In genomic region chr4:6143603-6144181, GRCh38 we compare ENCODE assay signal across 38 cellular contexts. TPM values are rescaled to one million over a fixed set of nuclear protein-coding genes. Genes with fewer than 3 reads are reported as not detected.
"Had no signal": no experiment of that assay in that cellular context is flagged by ENCODE, and none has a peak within 500 bp of the region (broad histone marks: within the 10 kb centered on the region; RNA-seq: fewer than 3 reads in every experiment).

No MANE protein-coding gene starts in this region.

- H3K9me3 ChIP-seq: ascending aorta, Peyer's patch had no signal

- DNase-seq: activated CD4-positive, alpha-beta memory T cell treated with anti-CD3 and anti-CD28 coated beads, Interleukin-2, amount 10 ng/mL, durations not matched to agents 7 days and 5 days; activated CD4-positive, alpha-beta T cell treated with anti-CD3 and anti-CD28 coated beads for 1 hour; activated CD4-positive, alpha-beta T cell treated with anti-CD3 and anti-CD28 coated beads for 48 hours; activated CD4-positive, CD25-positive, alpha-beta regulatory T cell; activated CD8-positive, alpha-beta memory T cell treated with anti-CD3 and anti-CD28 coated beads for 24 hours; activated CD8-positive, alpha-beta memory T cell treated with anti-CD3 and anti-CD28 coated beads, Interleukin-2, amount 10 ng/mL, durations not matched to agents 7 days and 5 days; activated gamma-delta T cell; activated naive CD4-positive, alpha-beta T cell treated with Interleukin-2 at 50 U/mL for 16 hours; activated naive CD8-positive, alpha-beta T cell treated with anti-CD3 and anti-CD28 coated beads, Interleukin-2, amount 10 ng/mL, durations not matched to agents 7 days and 5 days; activated T-cell treated with anti-CD3 and anti-CD28 coated beads, Interleukin-2, amount 50 U/mL, for 1 hour; activated T-cell treated with anti-CD3 and anti-CD28 coated beads, Interleukin-2, amount 50 U/mL, for 72 hours; Karpas-422; KBM-7; NCI-H1105; NCI-H1436; NCI-H1694; NCI-H1930; NCI-H2081 treated with DMSO at 0.1 percent for 48 hours; NCI-H226; NCI-H446 treated with DMSO at 0.1 percent for 48 hours; NCI-H524; NCI-H69; NCI-H82; NK-92 treated with Interleukin-12 subunit alpha and Interleukin-12 subunit beta, amount 100 ng/mL, for 24 hours; PC-3; Peyer's patch; RPMI8226; SHP77; SJCRH30; T1000; WERI-Rb-1 had no signal

- H3K27me3 ChIP-seq: ascending aorta, cardiac muscle cell, Peyer's patch had no signal

- H3K4me1 ChIP-seq: ascending aorta, Peyer's patch, SJCRH30 had no signal

- H3K4me1 Mint-ChIP-seq: activated naive CD4-positive, alpha-beta T cell treated with anti-CD3 and anti-CD28 coated beads, Interleukin-2, amount 50 U/mL, for 24 hours; activated naive CD8-positive, alpha-beta T cell treated with anti-CD3 and anti-CD28 coated beads, Interleukin-2, amount 10 ng/mL, durations not matched to agents 7 days and 5 days; IgD-negative memory B cell had no signal

- H3K27ac Mint-ChIP-seq: activated CD4-positive, alpha-beta memory T cell treated with anti-CD3 and anti-CD28 coated beads, Interleukin-2, amount 10 ng/mL, durations not matched to agents 7 days and 5 days; activated CD8-positive, alpha-beta memory T cell treated with anti-CD3 and anti-CD28 coated beads, Interleukin-2, amount 10 ng/mL, durations not matched to agents 7 days and 5 days; activated naive CD4-positive, alpha-beta T cell treated with anti-CD3 and anti-CD28 coated beads, Interleukin-2, amount 50 U/mL, for 24 hours; activated naive CD8-positive, alpha-beta T cell treated with anti-CD3 and anti-CD28 coated beads, Interleukin-2, amount 10 ng/mL, durations not matched to agents 7 days and 5 days; activated T-cell treated with anti-CD3 and anti-CD28 coated beads, Interleukin-2, amount 50 U/mL, for 72 hours; activated T-helper 2 cell treated with anti-CD3 and anti-CD28 coated beads, Interferon-gamma antibody, Interleukin-2, Interleukin-4, amounts not matched to agents 10 μg/mL and 5 μg/mL and 100 μg/mL, durations not matched to agents 14 hours and 24 hours and 36 hours; IgD-negative memory B cell had no signal

- H3K36me3 ChIP-seq: ascending aorta, cardiac muscle cell, Peyer's patch, SJCRH30, WERI-Rb-1 had no signal

- H3K4me3 ChIP-seq: ascending aorta, cardiac muscle cell, Peyer's patch, SJCRH30, SK-N-MC had no signal

- H3K27ac ChIP-seq: ascending aorta, cardiac muscle cell, Peyer's patch, SJCRH30, SK-N-MC, WERI-Rb-1 had no signal

- ATAC-seq: activated CD8-positive, alpha-beta memory T cell treated with anti-CD3 and anti-CD28 coated beads, Interleukin-2, amount 10 ng/mL, durations not matched to agents 7 days and 5 days; activated T-cell treated with anti-CD3 and anti-CD28 coated beads, Interleukin-2, amount 50 U/mL, for 72 hours; PC-3 had no signal

- H3K36me3 Mint-ChIP-seq: activated naive CD4-positive, alpha-beta T cell treated with anti-CD3 and anti-CD28 coated beads, Interleukin-2, amount 50 U/mL, for 24 hours had no signal

- H3K4me3 Mint-ChIP-seq: activated CD4-positive, alpha-beta memory T cell treated with anti-CD3 and anti-CD28 coated beads, Interleukin-2, amount 10 ng/mL, durations not matched to agents 7 days and 5 days; activated CD8-positive, alpha-beta memory T cell treated with anti-CD3 and anti-CD28 coated beads, Interleukin-2, amount 10 ng/mL, durations not matched to agents 7 days and 5 days; activated naive CD4-positive, alpha-beta T cell treated with anti-CD3 and anti-CD28 coated beads, Interleukin-2, amount 50 U/mL, for 24 hours; activated naive CD8-positive, alpha-beta T cell treated with anti-CD3 and anti-CD28 coated beads, Interleukin-2, amount 10 ng/mL, durations not matched to agents 7 days and 5 days; activated T-cell treated with anti-CD3 and anti-CD28 coated beads, Interleukin-2, amount 50 U/mL, for 72 hours; IgD-negative memory B cell had no signal

- H3K27me3 Mint-ChIP-seq: activated CD4-positive, alpha-beta memory T cell treated with anti-CD3 and anti-CD28 coated beads, Interleukin-2, amount 10 ng/mL, durations not matched to agents 7 days and 5 days; activated CD8-positive, alpha-beta memory T cell treated with anti-CD3 and anti-CD28 coated beads, Interleukin-2, amount 10 ng/mL, durations not matched to agents 7 days and 5 days; activated naive CD4-positive, alpha-beta T cell treated with anti-CD3 and anti-CD28 coated beads, Interleukin-2, amount 50 U/mL, for 24 hours; IgD-negative memory B cell had no signal

RNA-seq across cellular contexts. Expression of gene JAKMIP1, which starts 56.7 kb away (rescaled TPM):
- total RNA-seq: ascending aorta, MCF 10A, SJCRH30 had no signal
